In the genomic region with DNA sequence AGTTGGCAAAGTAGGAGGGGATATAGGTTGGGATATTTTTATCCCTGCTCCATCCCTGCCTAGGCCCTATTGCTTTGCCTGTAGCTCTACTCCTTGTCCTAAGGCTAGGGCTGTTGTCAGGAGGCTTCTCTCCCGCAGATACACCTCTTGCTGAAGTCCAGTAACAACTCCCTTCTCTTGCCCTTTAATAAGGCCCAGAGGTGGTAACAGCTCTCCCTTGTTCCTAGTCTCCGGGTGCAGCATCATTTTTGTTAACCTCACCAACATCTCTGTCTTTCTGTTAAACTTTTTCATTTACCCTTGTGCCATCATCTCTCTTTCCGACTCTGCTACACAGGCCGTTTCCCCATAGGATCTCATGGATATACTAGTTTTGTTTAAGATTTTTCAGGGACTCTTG, we compare ENCODE assay signal across 31 cellular contexts. TPM values are rescaled to one million over a fixed set of nuclear protein-coding genes. Genes with fewer than 3 reads are reported as not detected.
"Had no signal": no experiment of that assay in that cellular context is flagged by ENCODE, and none has a peak within 500 bp of the region (broad histone marks: within the 10 kb centered on the region; RNA-seq: fewer than 3 reads in every experiment).

No MANE protein-coding gene starts in this region.

- H3K9me3 ChIP-seq: psoas muscle, testis had no signal

- H3K4me3 Mint-ChIP-seq: natural killer cell treated with Interleukin-12 subunit alpha and Interleukin-12 subunit beta and Interleukin-15 and Interleukin-18, amount 100 ng/mL, for 72 hours; stimulated activated memory B cell treated with anti-CD40 and anti-IgM and Interleukin-4, amounts not matched to agents 10 μg/mL and 1 μg/mL and 100 μg/mL, for 72 hours; stimulated activated naive CD8-positive, alpha-beta T cell treated with anti-CD3 and anti-CD28 coated beads, Interleukin-15, amount 100 ng/mL, for 72 hours had no signal

- H3K27ac Mint-ChIP-seq: natural killer cell treated with Interleukin-12 subunit alpha and Interleukin-12 subunit beta and Interleukin-15 and Interleukin-18, amount 100 ng/mL, for 72 hours; stimulated activated memory B cell treated with anti-CD40 and anti-IgM and Interleukin-4, amounts not matched to agents 10 μg/mL and 1 μg/mL and 100 μg/mL, for 72 hours; stimulated activated naive CD8-positive, alpha-beta T cell treated with anti-CD3 and anti-CD28 coated beads, Interleukin-15, amount 100 ng/mL, for 72 hours had no signal

- DNase-seq: cortex of kidney; dorsolateral prefrontal cortex; effector CD8-positive, alpha-beta T cell; head of caudate nucleus; left colon; left ventricle myocardium superior; mesenchymal stem cell; midbrain; psoas muscle; retina; spleen; stimulated activated CD4-positive, alpha-beta T cell treated with anti-CD3 and anti-CD28 coated beads, Interleukin-15, amount 100 ng/mL, for 24 hours; stimulated activated CD4-positive, alpha-beta T cell treated with anti-CD3 and anti-CD28 coated beads, Interleukin-1b, Interleukin-23, amount 100 ng/mL, for 48 hours; stimulated activated CD4-positive, alpha-beta T cell treated with anti-CD3 and anti-CD28 coated beads, Interleukin-4, amount 100 ng/mL, for 24 hours; stimulated activated naive CD8-positive, alpha-beta T cell treated with anti-CD3 and anti-CD28 coated beads, Interleukin-15, amount 100 ng/mL, for 72 hours; testis had no signal

- H3K9ac ChIP-seq: parathyroid adenoma had no signal

- H3K27ac ChIP-seq: epithelial cell of prostate, esophagus muscularis mucosa, hepatocyte, parathyroid adenoma, psoas muscle, spleen, testis, tibial nerve had no signal

- H2AFZ ChIP-seq: hepatocyte, parathyroid adenoma had no signal

- ATAC-seq: left colon; left ventricle myocardium superior; natural killer cell treated with Interleukin-12 subunit alpha and Interleukin-12 subunit beta and Interleukin-15 and Interleukin-18, amount 100 ng/mL, for 72 hours; psoas muscle; sciatic nerve; stimulated activated memory B cell treated with anti-CD40 and anti-IgM and Interleukin-4, amounts not matched to agents 10 μg/mL and 1 μg/mL and 100 μg/mL, for 72 hours; stimulated activated naive CD8-positive, alpha-beta T cell treated with anti-CD3 and anti-CD28 coated beads, Interleukin-15, amount 100 ng/mL, for 72 hours had no signal

- H3K36me3 ChIP-seq: esophagus muscularis mucosa, spleen, tibial nerve had no signal

- H3K4me3 ChIP-seq: esophagus muscularis mucosa, hepatocyte, lung, psoas muscle, spleen, testis, tibial nerve had no signal

- H3K27me3 ChIP-seq: testis had no signal

- H3K4me1 ChIP-seq: parathyroid adenoma, psoas muscle had no signal

- FAIRE-seq: endometrium had no signal

- H3K79me2 ChIP-seq: hepatocyte, parathyroid adenoma had no signal

RNA-seq across cellular contexts. Expression of a gene that starts 6.3 kb away (rescaled TPM):
- total RNA-seq: fibroblast of villous mesenchyme; kidney epithelial cell; left ventricle myocardium superior; natural killer cell treated with Interleukin-12 subunit alpha and Interleukin-12 subunit beta and Interleukin-15 and Interleukin-18, amount 100 ng/mL, for 72 hours; psoas muscle; sciatic nerve; skeletal muscle tissue; spleen; subcutaneous adipose tissue; ureter had no signal
- polyA plus RNA-seq: hepatocyte had no signal

RNA-seq across cellular contexts. Expression of a gene that starts 46.8 kb away (rescaled TPM):
- total RNA-seq: esophagus muscularis mucosa; fibroblast of villous mesenchyme; left colon; left ventricle myocardium superior; natural killer cell treated with Interleukin-12 subunit alpha and Interleukin-12 subunit beta and Interleukin-15 and Interleukin-18, amount 100 ng/mL, for 72 hours; sciatic nerve; skeletal muscle tissue; spleen; subcutaneous adipose tissue had no signal
